In genomic region chr17:45120558-45120957, GRCh38 we compare ENCODE assay signal across 19 cellular contexts. TPM values are rescaled to one million over a fixed set of nuclear protein-coding genes. Genes with fewer than 3 reads are reported as not detected.
A peak's percentile ranks its signal among the peaks of the same experiment; 100 is the strongest.
DNase-seq lines count a peak whose midpoint lies in the region; ATAC-seq, FAIRE-seq and TF ChIP-seq lines count a peak whose summit lies in the region.
"Had no signal": no experiment of that assay in that cellular context is flagged by ENCODE, and none has a peak within 500 bp of the region (broad histone marks: within the 10 kb centered on the region; RNA-seq: fewer than 3 reads in every experiment).

No MANE protein-coding gene starts in this region.

- ATAC-seq in stimulated activated naive CD8-positive, alpha-beta T cell treated with anti-CD3 and anti-CD28 coated beads, Interleukin-15, amount 100 ng/mL, for 72 hours = peak; percentile 16
- no peak for ATAC-seq in stimulated activated naive CD8-positive, alpha-beta T cell treated with anti-CD3 and anti-CD28 coated beads, Interleukin-15, Interleukin-2, amounts not matched to agents 100 U/mL and 50 U/mL, for 24 hours
- no peak for ATAC-seq in HG03432 (IDR thresholded peaks at IDR 0.05; ENCODE audit: unreplicated experiment)
- ATAC-seq: GM12878 had no signal

- peak overlapping the region; percentile 64 for H3K18ac ChIP-seq in neuronal stem cell (ENCODE audit: low read length)

- DNase-seq in stimulated activated naive CD8-positive, alpha-beta T cell treated with anti-CD3 and anti-CD28 coated beads, Interleukin-15, amount 100 ng/mL, for 72 hours = no peak
- no peak for DNase-seq in stimulated activated naive CD8-positive, alpha-beta T cell treated with anti-CD3 and anti-CD28 coated beads, Interleukin-15, Interleukin-2, amounts not matched to agents 100 U/mL and 50 U/mL, for 24 hours
- no peak for DNase-seq in WERI-Rb-1
- DNase-seq in neuronal stem cell (ENCODE audit: low spot score) = no peak
- DNase-seq in GM19239 (ENCODE audit: insufficient read length, low spot score) = no peak
- DNase-seq in GM19238 (ENCODE audit: insufficient read length, low spot score) = no peak
- DNase-seq: 8988T; C1 segment of cervical spinal cord; CD4-positive, CD25-positive, alpha-beta regulatory T cell; CD8-positive, alpha-beta memory T cell; COR-L47; DMS 273 treated with DMSO at 0.1 percent for 48 hours; DMS53; DND-41; EL; HCEC 1CT had no signal

- no peak overlapping the region for H2AFZ ChIP-seq in neuronal stem cell (ENCODE audit: low read length)

- FAIRE-seq in GM19239 (lab: Jason Lieb, UNC) = no peak
- FAIRE-seq: GM12878 had no signal

- H3K23ac ChIP-seq in neuronal stem cell (ENCODE audit: low read depth, low read length, poor library complexity) = peak overlapping the region; percentile 18

- H3K4me1 ChIP-seq in neuronal stem cell (ENCODE audit: control insufficient read depth in 2 of 2, insufficient read depth in 1 of 2, low read depth in 1 of 2, low read length in 2 of 2) = peaks cover 5 to 11% of the 10 kb centered on the region in 2 donors

- H3K4me2 ChIP-seq in neuronal stem cell (ENCODE audit: insufficient read depth, low read length, poor library complexity, severe bottlenecking) = no peak overlapping the region

- no peak overlapping the region for H2BK12ac ChIP-seq in neuronal stem cell (ENCODE audit: low read length)

- no peak overlapping the region for H3K14ac ChIP-seq in neuronal stem cell (ENCODE audit: low read length)

- peaks cover 2% of the 10 kb centered on the region for H3K79me1 ChIP-seq in neuronal stem cell (ENCODE audit: low read depth, low read length)

- H4K8ac ChIP-seq in neuronal stem cell (ENCODE audit: low read depth, low read length) = no peak overlapping the region

- H2BK5ac ChIP-seq in neuronal stem cell (ENCODE audit: low read length) = no peak overlapping the region

- H3K9ac ChIP-seq in neuronal stem cell (ENCODE audit: low read depth, low read length, poor library complexity) = peak overlapping the region; percentile 40

- peak; percentile 28; the same call in 1 of the 2 replicates for TF ChIP-seq CTCF in WERI-Rb-1 (IDR thresholded peaks at IDR 0.05; ENCODE audit: low read depth, low read length)

- H3K4me1 Mint-ChIP-seq in stimulated activated naive CD8-positive, alpha-beta T cell treated with anti-CD3 and anti-CD28 coated beads, Interleukin-15, amount 100 ng/mL, for 72 hours = peaks cover 6% of the 10 kb centered on the region

- H3K27me3 Mint-ChIP-seq in stimulated activated naive CD8-positive, alpha-beta T cell treated with anti-CD3 and anti-CD28 coated beads, Interleukin-15, amount 100 ng/mL, for 72 hours = peaks cover 38% of the 10 kb centered on the region

- no peak overlapping the region for H3K4ac ChIP-seq in neuronal stem cell (ENCODE audit: low read length)

- no peak overlapping the region for H2BK120ac ChIP-seq in neuronal stem cell (ENCODE audit: low read depth, low read length)

- H3K4me3 ChIP-seq in WERI-Rb-1 (ENCODE audit: low read depth, low read length) = no peak overlapping the region
- H3K4me3 ChIP-seq in neuronal stem cell (ENCODE audit: low read length in 2 of 2) = no peak overlapping the region
- H3K4me3 ChIP-seq: GM12878 had no signal

- no peak overlapping the region for H3K4me3 Mint-ChIP-seq in stimulated activated naive CD8-positive, alpha-beta T cell treated with anti-CD3 and anti-CD28 coated beads, Interleukin-15, amount 100 ng/mL, for 72 hours
- H3K4me3 Mint-ChIP-seq: CD4-positive, CD25-positive, alpha-beta regulatory T cell; CD8-positive, alpha-beta memory T cell had no signal

- H2BK15ac ChIP-seq in neuronal stem cell (ENCODE audit: low read length) = no peak overlapping the region

- no peak overlapping the region for H3K27ac Mint-ChIP-seq in stimulated activated naive CD8-positive, alpha-beta T cell treated with anti-CD3 and anti-CD28 coated beads, Interleukin-15, amount 100 ng/mL, for 72 hours
- H3K27ac Mint-ChIP-seq: CD4-positive, CD25-positive, alpha-beta regulatory T cell had no signal

- H3K27ac ChIP-seq in WERI-Rb-1 (no peak overlapping the region), neuronal stem cell (replicated peaks; ENCODE audit: low read length) (no peak overlapping the region)
- H3K27ac ChIP-seq: HL-60 had no signal

- H3K9me3 ChIP-seq in WERI-Rb-1 (ENCODE audit: severe bottlenecking) (no peaks in the 10 kb centered on the region), neuronal stem cell (replicated peaks in 1 of 2; ENCODE audit: control insufficient read depth in 2 of 2, insufficient read depth in 1 of 2, low read depth in 1 of 2, low read length in 2 of 2) (no peaks in the 10 kb centered on the region)

- no peaks in the 10 kb centered on the region for H3K9me3 Mint-ChIP-seq in stimulated activated naive CD8-positive, alpha-beta T cell treated with anti-CD3 and anti-CD28 coated beads, Interleukin-15, amount 100 ng/mL, for 72 hours
- H3K9me3 Mint-ChIP-seq: CD4-positive, CD25-positive, alpha-beta regulatory T cell; CD8-positive, alpha-beta memory T cell had no signal

- peaks cover 11% of the 10 kb centered on the region for H3K36me3 ChIP-seq in WERI-Rb-1
- no peaks in the 10 kb centered on the region for H3K36me3 ChIP-seq in neuronal stem cell (replicated peaks in 1 of 2; ENCODE audit: control insufficient read depth in 2 of 2, insufficient read depth in 2 of 2, low read length in 2 of 2)

- no peak overlapping the region for H4K91ac ChIP-seq in neuronal stem cell (ENCODE audit: low read depth, low read length, poor library complexity)

- H2AK5ac ChIP-seq in neuronal stem cell (ENCODE audit: low read depth, low read length) = no peak overlapping the region

- H3K27me3 ChIP-seq in WERI-Rb-1 (ENCODE audit: insufficient read depth, low read depth, severe bottlenecking) (no peaks in the 10 kb centered on the region), neuronal stem cell (ENCODE audit: control insufficient read depth in 3 of 3, insufficient read depth in 3 of 3, low read depth in 1 of 3, low read length in 3 of 3) (no peaks in the 10 kb centered on the region)

- WGBS in neuronal stem cell (ENCODE audit: extremely low coverage in 2 of 2, insufficient read length in 2 of 2, insufficient replicate concordance in 1 of 2), 2 donors = no CpG with 5 or more reads among the region's 22 CpGs

RNA-seq across cellular contexts. Expression of gene PLCD3, which starts 11.8 kb away (rescaled TPM):
- 19.5 TPM for polyA plus RNA-seq in neuronal stem cell (2013, experiment 1 of 2)
- 17.6 TPM for polyA plus RNA-seq in neuronal stem cell (2013, experiment 2 of 2)

RNA-seq across cellular contexts. Expression of gene ACBD4, which starts 14.9 kb away (rescaled TPM):
- polyA plus RNA-seq in neuronal stem cell (2013, experiment 1 of 2) = 7.8 TPM
- 8.0 TPM for polyA plus RNA-seq in neuronal stem cell (2013, experiment 2 of 2)

RNA-seq across cellular contexts. Expression of gene HEXIM1, which starts 27.7 kb away (rescaled TPM):
- polyA plus RNA-seq in neuronal stem cell (2013, experiment 1 of 2) = 21.6 TPM
- 22.5 TPM for polyA plus RNA-seq in neuronal stem cell (2013, experiment 2 of 2)

RNA-seq across cellular contexts. Expression of gene HEXIM2, which starts 41.1 kb away (rescaled TPM):
- polyA plus RNA-seq in neuronal stem cell (2013, experiment 1 of 2) = 3.9 TPM
- 3.7 TPM for polyA plus RNA-seq in neuronal stem cell (2013, experiment 2 of 2)

RNA-seq across cellular contexts. Expression of gene NMT1, which starts 59.4 kb away (rescaled TPM):
- polyA plus RNA-seq in neuronal stem cell (2013, experiment 1 of 2) = 99.1 TPM
- 95.0 TPM for polyA plus RNA-seq in neuronal stem cell (2013, experiment 2 of 2)
